Comparison of ENCODE assay signal across 1 cellular context in genomic region chr20:34706912-34707784, GRCh38.
TF ChIP-seq lines count a peak whose summit lies in the region.

No MANE protein-coding gene starts in this region.

TF ChIP-seq in HepG2, 621 proteins besides CTCF, POLR2A, EP300 and RAD21 (continued from another document):
- TF ChIP-seq, protein P1, sequence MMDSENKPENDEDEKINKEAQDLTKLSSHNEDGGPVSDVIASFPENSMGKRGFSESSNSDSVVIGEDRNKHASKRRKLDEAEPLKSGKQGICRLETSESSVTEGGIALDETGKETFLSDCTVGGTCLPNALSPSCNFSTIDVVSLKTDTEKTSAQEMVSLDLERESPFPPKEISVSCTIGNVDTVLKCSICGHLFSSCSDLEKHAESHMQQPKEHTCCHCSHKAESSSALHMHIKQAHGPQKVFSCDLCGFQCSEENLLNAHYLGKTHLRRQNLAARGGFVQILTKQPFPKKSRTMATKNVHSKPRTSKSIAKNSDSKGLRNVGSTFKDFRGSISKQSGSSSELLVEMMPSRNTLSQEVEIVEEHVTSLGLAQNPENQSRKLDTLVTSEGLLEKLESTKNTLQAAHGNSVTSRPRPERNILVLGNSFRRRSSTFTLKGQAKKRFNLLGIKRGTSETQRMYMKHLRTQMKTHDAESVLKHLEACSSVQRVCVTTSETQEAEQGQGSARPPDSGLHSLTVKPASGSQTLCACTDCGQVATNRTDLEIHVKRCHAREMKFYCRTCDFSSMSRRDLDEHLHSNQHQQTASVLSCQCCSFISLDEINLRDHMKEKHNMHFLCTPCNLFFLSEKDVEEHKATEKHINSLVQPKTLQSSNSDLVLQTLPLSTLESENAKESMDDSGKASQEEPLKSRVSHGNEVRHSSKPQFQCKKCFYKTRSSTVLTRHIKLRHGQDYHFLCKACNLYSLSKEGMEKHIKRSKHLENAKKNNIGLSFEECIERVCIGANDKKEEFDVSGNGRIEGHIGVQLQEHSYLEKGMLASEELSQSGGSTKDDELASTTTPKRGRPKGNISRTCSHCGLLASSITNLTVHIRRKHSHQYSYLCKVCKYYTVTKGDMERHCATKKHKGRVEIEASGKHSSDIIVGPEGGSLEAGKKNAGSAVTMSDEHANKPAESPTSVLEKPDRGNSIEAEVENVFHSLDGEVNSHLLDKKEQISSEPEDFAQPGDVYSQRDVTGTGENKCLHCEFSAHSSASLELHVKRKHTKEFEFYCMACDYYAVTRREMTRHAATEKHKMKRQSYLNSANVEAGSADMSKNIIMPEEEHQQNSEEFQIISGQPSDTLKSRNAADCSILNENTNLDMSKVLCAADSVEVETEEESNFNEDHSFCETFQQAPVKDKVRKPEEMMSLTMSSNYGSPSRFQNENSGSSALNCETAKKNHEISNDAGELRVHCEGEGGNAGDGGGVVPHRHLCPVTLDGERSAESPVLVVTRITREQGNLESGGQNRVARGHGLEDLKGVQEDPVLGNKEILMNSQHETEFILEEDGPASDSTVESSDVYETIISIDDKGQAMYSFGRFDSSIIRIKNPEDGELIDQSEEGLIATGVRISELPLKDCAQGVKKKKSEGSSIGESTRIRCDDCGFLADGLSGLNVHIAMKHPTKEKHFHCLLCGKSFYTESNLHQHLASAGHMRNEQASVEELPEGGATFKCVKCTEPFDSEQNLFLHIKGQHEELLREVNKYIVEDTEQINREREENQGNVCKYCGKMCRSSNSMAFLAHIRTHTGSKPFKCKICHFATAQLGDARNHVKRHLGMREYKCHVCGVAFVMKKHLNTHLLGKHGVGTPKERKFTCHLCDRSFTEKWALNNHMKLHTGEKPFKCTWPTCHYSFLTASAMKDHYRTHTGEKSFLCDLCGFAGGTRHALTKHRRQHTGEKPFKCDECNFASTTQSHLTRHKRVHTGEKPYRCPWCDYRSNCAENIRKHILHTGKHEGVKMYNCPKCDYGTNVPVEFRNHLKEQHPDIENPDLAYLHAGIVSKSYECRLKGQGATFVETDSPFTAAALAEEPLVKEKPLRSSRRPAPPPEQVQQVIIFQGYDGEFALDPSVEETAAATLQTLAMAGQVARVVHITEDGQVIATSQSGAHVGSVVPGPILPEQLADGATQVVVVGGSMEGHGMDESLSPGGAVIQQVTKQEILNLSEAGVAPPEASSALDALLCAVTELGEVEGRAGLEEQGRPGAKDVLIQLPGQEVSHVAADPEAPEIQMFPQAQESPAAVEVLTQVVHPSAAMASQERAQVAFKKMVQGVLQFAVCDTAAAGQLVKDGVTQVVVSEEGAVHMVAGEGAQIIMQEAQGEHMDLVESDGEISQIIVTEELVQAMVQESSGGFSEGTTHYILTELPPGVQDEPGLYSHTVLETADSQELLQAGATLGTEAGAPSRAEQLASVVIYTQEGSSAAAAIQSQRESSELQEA (CRISPR knock-in tag; IDR thresholded peaks at IDR 0.05; ENCODE audit: not compliant biosample characterization): peak; percentile 3
- TF ChIP-seq YEATS4 (CRISPR knock-in tag; IDR thresholded peaks at IDR 0.05; ENCODE audit: borderline replicate concordance) (peak; percentile 80; the same call in 1 of the 2 replicates), IKZF1 (IDR thresholded peaks at IDR 0.05) (no peak), ZEB1 (IDR thresholded peaks at IDR 0.05; ENCODE audit: insufficient replicate concordance, low read depth) (no peak), SP2 (CRISPR knock-in tag; IDR thresholded peaks at IDR 0.05) (no peak), AHDC1 (CRISPR knock-in tag; IDR thresholded peaks at IDR 0.05; ENCODE audit: borderline replicate concordance) (peak; percentile 91; the same call in 1 of the 2 replicates), SCMH1 (CRISPR knock-in tag; IDR thresholded peaks at IDR 0.05; ENCODE audit: borderline replicate concordance) (no peak), MXI1 (IDR thresholded peaks at IDR 0.05; ENCODE audit: borderline replicate concordance, low read depth, low read length) (peak; percentile 45; the same call in 1 of the 3 replicates), ZBTB39 (CRISPR knock-in tag; IDR thresholded peaks at IDR 0.05) (no peak), KDM1A (CRISPR knock-in tag; IDR thresholded peaks at IDR 0.05) (peak; percentile 40; the same call in 1 of the 2 replicates), ZNF468 (CRISPR knock-in tag; IDR thresholded peaks at IDR 0.05) (no peak), MIER3 (CRISPR knock-in tag; IDR thresholded peaks at IDR 0.05; ENCODE audit: borderline replicate concordance) (peak; percentile 58; the same call in 1 of the 2 replicates), IRF9 (CRISPR knock-in tag; IDR thresholded peaks at IDR 0.05; ENCODE audit: borderline replicate concordance) (peak; percentile 16; the same call in 1 of the 2 replicates), BCLAF1 (IDR thresholded peaks at IDR 0.05) (no peak), CEBPG (CRISPR knock-in tag; IDR thresholded peaks at IDR 0.05) (peak; percentile 67), ZNF331 (CRISPR knock-in tag; IDR thresholded peaks at IDR 0.05) (peak; percentile 54; the same call in 1 of the 2 replicates), TCF7 (IDR thresholded peaks at IDR 0.05; ENCODE audit: low read depth) (0 out of 2 replicates have a peak, but pooled peaks have one; percentile 33), FLYWCH1 (CRISPR knock-in tag; IDR thresholded peaks at IDR 0.05) (no peak)
